In the genomic region with DNA sequence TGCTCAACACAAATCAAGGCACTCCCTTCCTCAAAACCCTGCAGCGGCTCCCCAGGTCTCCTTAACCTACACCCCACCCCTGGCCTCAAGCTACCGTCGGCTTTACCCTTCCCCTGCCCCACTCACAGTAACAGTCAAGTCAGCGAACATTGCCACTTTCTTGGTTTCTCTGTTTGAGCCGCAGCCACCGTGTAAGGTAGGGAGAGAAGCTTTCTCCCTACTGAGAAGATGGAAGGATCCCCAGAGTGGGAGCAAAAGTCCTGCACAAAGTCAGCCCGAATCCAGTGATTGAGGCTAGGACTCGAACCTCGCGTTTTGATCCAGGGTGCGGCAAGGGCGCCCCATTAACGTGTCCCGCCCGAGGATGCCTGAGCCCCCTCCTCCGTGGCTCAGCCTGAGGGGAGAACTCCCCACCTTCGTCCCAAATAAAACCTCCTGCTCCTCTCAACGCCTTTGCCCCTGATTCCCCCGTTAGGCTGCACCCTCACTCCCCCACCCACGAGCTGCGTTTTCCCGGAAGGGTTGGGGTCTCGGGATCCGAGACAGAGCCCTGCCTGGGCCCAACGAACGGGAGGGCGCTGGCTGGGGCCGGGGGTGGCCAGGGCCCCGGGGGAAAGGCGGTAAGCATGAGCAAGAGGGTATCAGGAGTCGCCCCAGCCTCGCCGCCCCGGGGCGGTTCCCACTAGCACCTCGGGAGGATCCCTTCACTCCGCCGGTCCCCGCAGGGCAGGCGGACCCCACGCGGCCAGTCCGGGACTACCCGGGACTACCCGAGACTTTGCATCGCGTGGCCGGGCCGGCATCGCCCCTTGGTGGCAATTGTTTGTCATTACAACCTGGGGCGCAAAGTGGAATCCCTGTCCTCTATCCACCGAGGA, we compare ENCODE assay signal across 1 cellular context.
TF ChIP-seq lines count a peak whose summit lies in the region.

No MANE protein-coding gene starts in this region.

TF ChIP-seq in HepG2, 621 proteins besides CTCF, POLR2A, EP300 and RAD21 (continued from another document and continues in another):
- TF ChIP-seq, protein P1, sequence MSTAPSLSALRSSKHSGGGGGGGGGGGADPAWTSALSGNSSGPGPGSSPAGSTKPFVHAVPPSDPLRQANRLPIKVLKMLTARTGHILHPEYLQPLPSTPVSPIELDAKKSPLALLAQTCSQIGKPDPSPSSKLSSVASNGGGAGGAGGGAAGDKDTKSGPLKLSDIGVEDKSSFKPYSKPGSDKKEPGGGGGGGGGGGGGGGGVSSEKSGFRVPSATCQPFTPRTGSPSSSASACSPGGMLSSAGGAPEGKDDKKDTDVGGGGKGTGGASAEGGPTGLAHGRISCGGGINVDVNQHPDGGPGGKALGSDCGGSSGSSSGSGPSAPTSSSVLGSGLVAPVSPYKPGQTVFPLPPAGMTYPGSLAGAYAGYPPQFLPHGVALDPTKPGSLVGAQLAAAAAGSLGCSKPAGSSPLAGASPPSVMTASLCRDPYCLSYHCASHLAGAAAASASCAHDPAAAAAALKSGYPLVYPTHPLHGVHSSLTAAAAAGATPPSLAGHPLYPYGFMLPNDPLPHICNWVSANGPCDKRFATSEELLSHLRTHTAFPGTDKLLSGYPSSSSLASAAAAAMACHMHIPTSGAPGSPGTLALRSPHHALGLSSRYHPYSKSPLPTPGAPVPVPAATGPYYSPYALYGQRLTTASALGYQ (CRISPR knock-in tag; IDR thresholded peaks at IDR 0.05): no peak
- TF ChIP-seq XRCC5 (optimal IDR thresholded peaks at IDR 0.05; ENCODE audit: low read length) (peak; percentile 77), GATAD2A (CRISPR knock-in tag; IDR thresholded peaks at IDR 0.05) (peak; percentile 69), TRIM24 (CRISPR knock-in tag; IDR thresholded peaks at IDR 0.05) (no peak), NFE2L1 (CRISPR knock-in tag; IDR thresholded peaks at IDR 0.05; ENCODE audit: borderline replicate concordance) (no peak), EEA1 (CRISPR knock-in tag; IDR thresholded peaks at IDR 0.05; ENCODE audit: borderline replicate concordance) (0 out of 2 replicates have a peak, but pooled peaks have one; percentile 62), RFX3 (CRISPR knock-in tag; IDR thresholded peaks at IDR 0.05) (no peak), ZNF207 (IDR thresholded peaks at IDR 0.05; ENCODE audit: borderline replicate concordance) (no peak), ZNF674 (CRISPR knock-in tag; IDR thresholded peaks at IDR 0.05; ENCODE audit: low read depth) (no peak), POGZ (CRISPR knock-in tag; IDR thresholded peaks at IDR 0.05) (no peak), ZKSCAN5 (CRISPR knock-in tag; IDR thresholded peaks at IDR 0.05) (no peak), ZSCAN21 (CRISPR knock-in tag; IDR thresholded peaks at IDR 0.05; ENCODE audit: borderline replicate concordance) (peak; percentile 44; the same call in 1 of the 2 replicates), MIXL1 (CRISPR knock-in tag; IDR thresholded peaks at IDR 0.05) (peak; percentile 55; the same call in 1 of the 2 replicates), ARNT (IDR thresholded peaks at IDR 0.05) (no peak), FIP1L1 (IDR thresholded peaks at IDR 0.05; ENCODE audit: borderline replicate concordance, insufficient read depth, low read depth, low read length) (no peak), HOXA3 (CRISPR knock-in tag; IDR thresholded peaks at IDR 0.05) (0 out of 2 replicates have a peak, but pooled peaks have one; percentile 17), SNAPC2 (CRISPR knock-in tag; IDR thresholded peaks at IDR 0.05) (no peak), ZEB1 (IDR thresholded peaks at IDR 0.05; ENCODE audit: insufficient replicate concordance, low read depth) (no peak), ZNF432 (CRISPR knock-in tag; IDR thresholded peaks at IDR 0.05; ENCODE audit: borderline replicate concordance) (no peak), NKX3-1 (CRISPR knock-in tag; IDR thresholded peaks at IDR 0.05) (no peak), SIN3A (IDR thresholded peaks at IDR 0.05; ENCODE audit: borderline replicate concordance, low read depth, low read length) (no peak), NR1H2 (CRISPR knock-in tag; IDR thresholded peaks at IDR 0.05; ENCODE audit: borderline replicate concordance, low read depth) (no peak), ZNF333 (CRISPR knock-in tag; IDR thresholded peaks at IDR 0.05; ENCODE audit: borderline replicate concordance) (peak; percentile 27; the same call in 1 of the 2 replicates), TOE1 (CRISPR knock-in tag; IDR thresholded peaks at IDR 0.05) (peak; percentile 45; the same call in 1 of the 2 replicates)
- TF ChIP-seq, protein P2, sequence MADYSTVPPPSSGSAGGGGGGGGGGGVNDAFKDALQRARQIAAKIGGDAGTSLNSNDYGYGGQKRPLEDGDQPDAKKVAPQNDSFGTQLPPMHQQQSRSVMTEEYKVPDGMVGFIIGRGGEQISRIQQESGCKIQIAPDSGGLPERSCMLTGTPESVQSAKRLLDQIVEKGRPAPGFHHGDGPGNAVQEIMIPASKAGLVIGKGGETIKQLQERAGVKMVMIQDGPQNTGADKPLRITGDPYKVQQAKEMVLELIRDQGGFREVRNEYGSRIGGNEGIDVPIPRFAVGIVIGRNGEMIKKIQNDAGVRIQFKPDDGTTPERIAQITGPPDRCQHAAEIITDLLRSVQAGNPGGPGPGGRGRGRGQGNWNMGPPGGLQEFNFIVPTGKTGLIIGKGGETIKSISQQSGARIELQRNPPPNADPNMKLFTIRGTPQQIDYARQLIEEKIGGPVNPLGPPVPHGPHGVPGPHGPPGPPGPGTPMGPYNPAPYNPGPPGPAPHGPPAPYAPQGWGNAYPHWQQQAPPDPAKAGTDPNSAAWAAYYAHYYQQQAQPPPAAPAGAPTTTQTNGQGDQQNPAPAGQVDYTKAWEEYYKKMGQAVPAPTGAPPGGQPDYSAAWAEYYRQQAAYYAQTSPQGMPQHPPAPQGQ (CRISPR knock-in tag; IDR thresholded peaks at IDR 0.05; ENCODE audit: borderline replicate concordance): no peak
- TF ChIP-seq, protein P3, sequence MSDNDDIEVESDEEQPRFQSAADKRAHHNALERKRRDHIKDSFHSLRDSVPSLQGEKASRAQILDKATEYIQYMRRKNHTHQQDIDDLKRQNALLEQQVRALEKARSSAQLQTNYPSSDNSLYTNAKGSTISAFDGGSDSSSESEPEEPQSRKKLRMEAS (IDR thresholded peaks at IDR 0.05): no peak
- TF ChIP-seq, protein P4, sequence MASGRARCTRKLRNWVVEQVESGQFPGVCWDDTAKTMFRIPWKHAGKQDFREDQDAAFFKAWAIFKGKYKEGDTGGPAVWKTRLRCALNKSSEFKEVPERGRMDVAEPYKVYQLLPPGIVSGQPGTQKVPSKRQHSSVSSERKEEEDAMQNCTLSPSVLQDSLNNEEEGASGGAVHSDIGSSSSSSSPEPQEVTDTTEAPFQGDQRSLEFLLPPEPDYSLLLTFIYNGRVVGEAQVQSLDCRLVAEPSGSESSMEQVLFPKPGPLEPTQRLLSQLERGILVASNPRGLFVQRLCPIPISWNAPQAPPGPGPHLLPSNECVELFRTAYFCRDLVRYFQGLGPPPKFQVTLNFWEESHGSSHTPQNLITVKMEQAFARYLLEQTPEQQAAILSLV (CRISPR knock-in tag; IDR thresholded peaks at IDR 0.05; ENCODE audit: borderline replicate concordance): peak; percentile 55; the same call in 1 of the 2 replicates
- TF ChIP-seq, protein P5, sequence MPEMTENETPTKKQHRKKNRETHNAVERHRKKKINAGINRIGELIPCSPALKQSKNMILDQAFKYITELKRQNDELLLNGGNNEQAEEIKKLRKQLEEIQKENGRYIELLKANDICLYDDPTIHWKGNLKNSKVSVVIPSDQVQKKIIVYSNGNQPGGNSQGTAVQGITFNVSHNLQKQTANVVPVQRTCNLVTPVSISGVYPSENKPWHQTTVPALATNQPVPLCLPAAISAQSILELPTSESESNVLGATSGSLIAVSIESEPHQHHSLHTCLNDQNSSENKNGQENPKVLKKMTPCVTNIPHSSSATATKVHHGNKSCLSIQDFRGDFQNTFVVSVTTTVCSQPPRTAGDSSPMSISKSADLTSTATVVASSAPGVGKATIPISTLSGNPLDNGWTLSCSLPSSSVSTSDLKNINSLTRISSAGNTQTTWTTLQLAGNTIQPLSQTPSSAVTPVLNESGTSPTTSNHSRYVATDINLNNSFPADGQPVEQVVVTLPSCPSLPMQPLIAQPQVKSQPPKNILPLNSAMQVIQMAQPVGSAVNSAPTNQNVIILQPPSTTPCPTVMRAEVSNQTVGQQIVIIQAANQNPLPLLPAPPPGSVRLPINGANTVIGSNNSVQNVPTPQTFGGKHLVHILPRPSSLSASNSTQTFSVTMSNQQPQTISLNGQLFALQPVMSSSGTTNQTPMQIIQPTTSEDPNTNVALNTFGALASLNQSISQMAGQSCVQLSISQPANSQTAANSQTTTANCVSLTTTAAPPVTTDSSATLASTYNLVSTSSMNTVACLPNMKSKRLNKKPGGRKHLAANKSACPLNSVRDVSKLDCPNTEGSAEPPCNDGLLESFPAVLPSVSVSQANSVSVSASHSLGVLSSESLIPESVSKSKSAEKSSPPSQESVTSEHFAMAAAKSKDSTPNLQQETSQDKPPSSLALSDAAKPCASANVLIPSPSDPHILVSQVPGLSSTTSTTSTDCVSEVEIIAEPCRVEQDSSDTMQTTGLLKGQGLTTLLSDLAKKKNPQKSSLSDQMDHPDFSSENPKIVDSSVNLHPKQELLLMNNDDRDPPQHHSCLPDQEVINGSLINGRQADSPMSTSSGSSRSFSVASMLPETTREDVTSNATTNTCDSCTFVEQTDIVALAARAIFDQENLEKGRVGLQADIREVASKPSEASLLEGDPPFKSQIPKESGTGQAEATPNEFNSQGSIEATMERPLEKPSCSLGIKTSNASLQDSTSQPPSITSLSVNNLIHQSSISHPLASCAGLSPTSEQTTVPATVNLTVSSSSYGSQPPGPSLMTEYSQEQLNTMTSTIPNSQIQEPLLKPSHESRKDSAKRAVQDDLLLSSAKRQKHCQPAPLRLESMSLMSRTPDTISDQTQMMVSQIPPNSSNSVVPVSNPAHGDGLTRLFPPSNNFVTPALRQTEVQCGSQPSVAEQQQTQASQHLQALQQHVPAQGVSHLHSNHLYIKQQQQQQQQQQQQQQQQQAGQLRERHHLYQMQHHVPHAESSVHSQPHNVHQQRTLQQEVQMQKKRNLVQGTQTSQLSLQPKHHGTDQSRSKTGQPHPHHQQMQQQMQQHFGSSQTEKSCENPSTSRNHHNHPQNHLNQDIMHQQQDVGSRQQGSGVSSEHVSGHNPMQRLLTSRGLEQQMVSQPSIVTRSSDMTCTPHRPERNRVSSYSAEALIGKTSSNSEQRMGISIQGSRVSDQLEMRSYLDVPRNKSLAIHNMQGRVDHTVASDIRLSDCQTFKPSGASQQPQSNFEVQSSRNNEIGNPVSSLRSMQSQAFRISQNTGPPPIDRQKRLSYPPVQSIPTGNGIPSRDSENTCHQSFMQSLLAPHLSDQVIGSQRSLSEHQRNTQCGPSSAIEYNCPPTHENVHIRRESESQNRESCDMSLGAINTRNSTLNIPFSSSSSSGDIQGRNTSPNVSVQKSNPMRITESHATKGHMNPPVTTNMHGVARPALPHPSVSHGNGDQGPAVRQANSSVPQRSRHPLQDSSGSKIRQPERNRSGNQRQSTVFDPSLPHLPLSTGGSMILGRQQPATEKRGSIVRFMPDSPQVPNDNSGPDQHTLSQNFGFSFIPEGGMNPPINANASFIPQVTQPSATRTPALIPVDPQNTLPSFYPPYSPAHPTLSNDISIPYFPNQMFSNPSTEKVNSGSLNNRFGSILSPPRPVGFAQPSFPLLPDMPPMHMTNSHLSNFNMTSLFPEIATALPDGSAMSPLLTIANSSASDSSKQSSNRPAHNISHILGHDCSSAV (CRISPR knock-in tag; IDR thresholded peaks at IDR 0.05; ENCODE audit: borderline replicate concordance): peak; percentile 60; the same call in 1 of the 2 replicates
- TF ChIP-seq, protein P6, sequence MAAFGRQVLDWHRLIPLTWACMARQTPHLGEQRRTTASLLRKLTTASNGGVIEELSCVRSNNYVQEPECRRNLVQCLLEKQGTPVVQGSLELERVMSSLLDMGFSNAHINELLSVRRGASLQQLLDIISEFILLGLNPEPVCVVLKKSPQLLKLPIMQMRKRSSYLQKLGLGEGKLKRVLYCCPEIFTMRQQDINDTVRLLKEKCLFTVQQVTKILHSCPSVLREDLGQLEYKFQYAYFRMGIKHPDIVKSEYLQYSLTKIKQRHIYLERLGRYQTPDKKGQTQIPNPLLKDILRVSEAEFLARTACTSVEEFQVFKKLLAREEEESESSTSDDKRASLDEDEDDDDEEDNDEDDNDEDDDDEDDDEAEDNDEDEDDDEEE (CRISPR knock-in tag; IDR thresholded peaks at IDR 0.05): no peak
- TF ChIP-seq, protein P7, sequence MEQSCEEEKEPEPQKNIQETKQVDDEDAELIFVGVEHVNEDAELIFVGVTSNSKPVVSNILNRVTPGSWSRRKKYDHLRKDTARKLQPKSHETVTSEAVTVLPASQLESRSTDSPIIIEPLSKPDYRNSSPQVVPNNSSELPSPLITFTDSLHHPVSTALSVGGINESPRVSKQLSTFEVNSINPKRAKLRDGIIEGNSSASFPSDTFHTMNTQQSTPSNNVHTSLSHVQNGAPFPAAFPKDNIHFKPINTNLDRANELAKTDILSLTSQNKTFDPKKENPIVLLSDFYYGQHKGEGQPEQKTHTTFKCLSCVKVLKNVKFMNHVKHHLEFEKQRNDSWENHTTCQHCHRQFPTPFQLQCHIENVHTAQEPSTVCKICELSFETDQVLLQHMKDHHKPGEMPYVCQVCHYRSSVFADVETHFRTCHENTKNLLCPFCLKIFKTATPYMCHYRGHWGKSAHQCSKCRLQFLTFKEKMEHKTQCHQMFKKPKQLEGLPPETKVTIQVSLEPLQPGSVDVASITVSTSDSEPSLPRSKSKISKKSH (CRISPR knock-in tag; IDR thresholded peaks at IDR 0.05; ENCODE audit: borderline replicate concordance): no peak
- TF ChIP-seq, protein P8, sequence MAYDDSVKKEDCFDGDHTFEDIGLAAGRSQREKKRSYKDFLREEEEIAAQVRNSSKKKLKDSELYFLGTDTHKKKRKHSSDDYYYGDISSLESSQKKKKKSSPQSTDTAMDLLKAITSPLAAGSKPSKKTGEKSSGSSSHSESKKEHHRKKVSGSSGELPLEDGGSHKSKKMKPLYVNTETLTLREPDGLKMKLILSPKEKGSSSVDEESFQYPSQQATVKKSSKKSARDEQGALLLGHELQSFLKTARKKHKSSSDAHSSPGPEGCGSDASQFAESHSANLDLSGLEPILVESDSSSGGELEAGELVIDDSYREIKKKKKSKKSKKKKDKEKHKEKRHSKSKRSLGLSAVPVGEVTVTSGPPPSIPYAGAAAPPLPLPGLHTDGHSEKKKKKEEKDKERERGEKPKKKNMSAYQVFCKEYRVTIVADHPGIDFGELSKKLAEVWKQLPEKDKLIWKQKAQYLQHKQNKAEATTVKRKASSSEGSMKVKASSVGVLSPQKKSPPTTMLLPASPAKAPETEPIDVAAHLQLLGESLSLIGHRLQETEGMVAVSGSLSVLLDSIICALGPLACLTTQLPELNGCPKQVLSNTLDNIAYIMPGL (CRISPR knock-in tag; IDR thresholded peaks at IDR 0.05; ENCODE audit: borderline replicate concordance in 1 of 2, low read depth in 1 of 2): peak; percentile 76 to 78; a peak in 3 of 4 replicates
- TF ChIP-seq, protein P9, sequence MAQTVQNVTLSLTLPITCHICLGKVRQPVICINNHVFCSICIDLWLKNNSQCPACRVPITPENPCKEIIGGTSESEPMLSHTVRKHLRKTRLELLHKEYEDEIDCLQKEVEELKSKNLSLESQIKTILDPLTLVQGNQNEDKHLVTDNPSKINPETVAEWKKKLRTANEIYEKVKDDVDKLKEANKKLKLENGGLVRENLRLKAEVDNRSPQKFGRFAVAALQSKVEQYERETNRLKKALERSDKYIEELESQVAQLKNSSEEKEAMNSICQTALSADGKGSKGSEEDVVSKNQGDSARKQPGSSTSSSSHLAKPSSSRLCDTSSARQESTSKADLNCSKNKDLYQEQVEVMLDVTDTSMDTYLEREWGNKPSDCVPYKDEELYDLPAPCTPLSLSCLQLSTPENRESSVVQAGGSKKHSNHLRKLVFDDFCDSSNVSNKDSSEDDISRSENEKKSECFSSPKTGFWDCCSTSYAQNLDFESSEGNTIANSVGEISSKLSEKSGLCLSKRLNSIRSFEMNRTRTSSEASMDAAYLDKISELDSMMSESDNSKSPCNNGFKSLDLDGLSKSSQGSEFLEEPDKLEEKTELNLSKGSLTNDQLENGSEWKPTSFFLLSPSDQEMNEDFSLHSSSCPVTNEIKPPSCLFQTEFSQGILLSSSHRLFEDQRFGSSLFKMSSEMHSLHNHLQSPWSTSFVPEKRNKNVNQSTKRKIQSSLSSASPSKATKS (CRISPR knock-in tag; IDR thresholded peaks at IDR 0.05): no peak
